In the genomic region with DNA sequence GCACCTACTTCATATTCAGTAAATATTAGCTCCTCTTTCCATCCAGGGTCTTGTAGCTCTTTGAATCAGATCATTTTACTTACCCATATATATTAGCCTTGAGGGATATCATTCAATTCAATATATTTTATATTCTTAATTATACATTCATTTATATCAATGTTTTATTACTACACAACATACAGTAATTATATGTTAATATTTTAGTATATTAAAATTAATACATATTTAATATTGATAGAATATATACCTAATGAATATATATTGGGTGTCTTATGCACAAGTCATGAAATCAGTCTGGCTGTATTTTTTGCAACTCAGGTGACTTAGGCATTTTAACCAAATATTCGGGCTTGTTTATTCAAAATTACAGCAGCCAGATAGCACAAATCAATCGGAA, we compare ENCODE assay signal across 9 cellular contexts. TPM values are rescaled to one million over a fixed set of nuclear protein-coding genes. Genes with fewer than 3 reads are reported as not detected.
"Had no signal": no experiment of that assay in that cellular context is flagged by ENCODE, and none has a peak within 500 bp of the region (broad histone marks: within the 10 kb centered on the region; RNA-seq: fewer than 3 reads in every experiment).

No MANE protein-coding gene starts in this region.

- H3K9me3 Mint-ChIP-seq: GM23338 had no signal

- H3K27ac Mint-ChIP-seq: GM23338, IgD-negative memory B cell had no signal

- H2AFZ ChIP-seq: GM23338 had no signal

- ATAC-seq: GM23338, HepG2 had no signal

- FAIRE-seq: H1, H54, HepG2 had no signal

- H3K4me2 ChIP-seq: GM23338 had no signal

- DNase-seq: H9, HCEC 1CT had no signal

- H3K4me3 ChIP-seq: GM23338 had no signal

- H3K27ac ChIP-seq: HL-60 had no signal

- H3K4me3 Mint-ChIP-seq: GM23338, H9, IgD-negative memory B cell had no signal

RNA-seq across cellular contexts. Expression of gene POU3F3, which starts 37.2 kb away (rescaled TPM):
- total RNA-seq: H9, HepG2, HT1080 had no signal
- polyA plus RNA-seq: H1, HepG2, IgD-negative memory B cell had no signal
